8 cellular contexts compared by ENCODE assay signal in the genomic region with DNA sequence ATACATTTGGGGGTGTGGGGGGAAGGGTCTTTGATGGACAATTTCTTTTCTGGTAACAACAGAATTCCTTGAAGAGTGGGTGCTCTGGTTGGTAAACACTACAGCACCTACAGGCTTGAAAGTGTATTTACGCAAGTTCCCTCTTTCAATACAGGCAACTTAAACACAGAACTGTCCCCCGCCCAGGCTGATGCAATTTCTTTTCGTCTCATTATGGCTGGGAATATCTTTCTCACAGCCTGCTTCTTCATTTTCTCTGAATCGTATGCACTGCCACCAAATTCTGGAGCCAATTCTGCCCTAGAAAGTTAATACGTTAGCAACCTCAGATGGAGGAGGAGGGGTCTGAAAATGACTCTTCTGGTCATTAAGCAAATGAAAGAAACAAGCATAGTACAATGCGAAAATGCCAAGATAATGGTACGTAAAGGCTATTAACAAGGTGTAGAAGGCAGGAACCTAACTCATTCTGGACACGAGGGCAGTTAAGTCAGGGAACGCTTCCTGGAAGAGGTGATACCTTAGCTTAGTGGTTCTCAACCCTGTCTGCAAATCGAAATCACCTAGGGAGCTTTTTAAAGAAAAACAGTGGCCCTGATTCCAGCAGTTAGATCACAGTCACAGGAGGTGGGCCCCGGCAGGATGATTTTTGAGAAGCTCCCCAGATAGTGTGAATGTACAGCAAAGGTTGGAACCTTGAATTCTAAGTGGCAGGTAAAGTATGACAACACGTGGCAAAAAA.
DNase-seq lines count a peak whose midpoint lies in the region; ATAC-seq and TF ChIP-seq lines count a peak whose summit lies in the region.

No MANE protein-coding gene starts in this region.

- H3K36me3 ChIP-seq in ACC112 (ENCODE audit: insufficient read depth, low read length) = no peaks in the 10 kb centered on the region

- peak; percentile 36 for ATAC-seq in HG02678 (IDR thresholded peaks at IDR 0.05; ENCODE audit: unreplicated experiment)
- ATAC-seq in stimulated activated effector memory CD8-positive, alpha-beta T cell treated with anti-CD3 and anti-CD28 coated beads, Interleukin-12 subunit alpha, Interleukin-12 subunit beta, amount 100 ng/mL, for 72 hours = no peak

- H3K27ac Mint-ChIP-seq in stimulated activated effector memory CD8-positive, alpha-beta T cell treated with anti-CD3 and anti-CD28 coated beads, Interleukin-12 subunit alpha, Interleukin-12 subunit beta, amount 100 ng/mL, for 72 hours = peak overlapping the region; percentile 94

- TF ChIP-seq CTCF in GM12873 (IDR thresholded peaks at IDR 0.05; ENCODE audit: insufficient read depth, low read depth, low read length, missing control alignments) = peak; percentile 48

- H3K9me3 Mint-ChIP-seq in stimulated activated effector memory CD8-positive, alpha-beta T cell treated with anti-CD3 and anti-CD28 coated beads, Interleukin-12 subunit alpha, Interleukin-12 subunit beta, amount 100 ng/mL, for 72 hours = no peaks in the 10 kb centered on the region

- peak overlapping the region; percentile 95 for H2AFZ ChIP-seq in ACC112 (ENCODE audit: low read length, unreplicated experiment)

- peaks cover 10% of the 10 kb centered on the region for H3K4me1 Mint-ChIP-seq in stimulated activated effector memory CD8-positive, alpha-beta T cell treated with anti-CD3 and anti-CD28 coated beads, Interleukin-12 subunit alpha, Interleukin-12 subunit beta, amount 100 ng/mL, for 72 hours

- H3K27ac ChIP-seq in ACC112 (ENCODE audit: low read depth, low read length) = peak overlapping the region; percentile 82; the same call in 1 of the 2 replicates
- peak overlapping the region; percentile 97 for H3K27ac ChIP-seq in angular gyrus (ENCODE audit: low read depth, low read length)

- DNase-seq in NCI-H748 treated with DMSO at 0.1 percent for 48 hours (lab: John Stamatoyannopoulos, UW) = peak; percentile 24
- DNase-seq in iris pigment epithelial cell (ENCODE audit: low read depth) = peak; percentile 7
- peak in 1 of 2 donors; percentile 66 for DNase-seq in stimulated activated effector memory CD8-positive, alpha-beta T cell treated with anti-CD3 and anti-CD28 coated beads, Interleukin-12 subunit alpha, Interleukin-12 subunit beta, amount 100 ng/mL, for 72 hours (ENCODE audit: low spot score in 2 of 2)
- DNase-seq in NCI-H774 (lab: John Stamatoyannopoulos, UW) = no peak

- H3K4me3 Mint-ChIP-seq in stimulated activated effector memory CD8-positive, alpha-beta T cell treated with anti-CD3 and anti-CD28 coated beads, Interleukin-12 subunit alpha, Interleukin-12 subunit beta, amount 100 ng/mL, for 72 hours = peak overlapping the region; percentile 83

- peaks cover 5% of the 10 kb centered on the region for H3K79me2 ChIP-seq in ACC112 (ENCODE audit: control insufficient read depth, insufficient read depth, low read length, unreplicated experiment)

- H3K4me1 ChIP-seq in ACC112 (ENCODE audit: control insufficient read depth, insufficient read depth, low read length, unreplicated experiment) = peaks cover 10% of the 10 kb centered on the region

- H3K36me3 Mint-ChIP-seq in stimulated activated effector memory CD8-positive, alpha-beta T cell treated with anti-CD3 and anti-CD28 coated beads, Interleukin-12 subunit alpha, Interleukin-12 subunit beta, amount 100 ng/mL, for 72 hours = peaks cover 37% of the 10 kb centered on the region

- no peaks in the 10 kb centered on the region for H3K27me3 ChIP-seq in ACC112 (ENCODE audit: insufficient read depth, low read length)

- peak overlapping the region; percentile 88 for H3K4me3 ChIP-seq in ACC112 (ENCODE audit: low read depth, low read length)
